Comparison of ENCODE assay signal across 1 cellular context in the genomic region with DNA sequence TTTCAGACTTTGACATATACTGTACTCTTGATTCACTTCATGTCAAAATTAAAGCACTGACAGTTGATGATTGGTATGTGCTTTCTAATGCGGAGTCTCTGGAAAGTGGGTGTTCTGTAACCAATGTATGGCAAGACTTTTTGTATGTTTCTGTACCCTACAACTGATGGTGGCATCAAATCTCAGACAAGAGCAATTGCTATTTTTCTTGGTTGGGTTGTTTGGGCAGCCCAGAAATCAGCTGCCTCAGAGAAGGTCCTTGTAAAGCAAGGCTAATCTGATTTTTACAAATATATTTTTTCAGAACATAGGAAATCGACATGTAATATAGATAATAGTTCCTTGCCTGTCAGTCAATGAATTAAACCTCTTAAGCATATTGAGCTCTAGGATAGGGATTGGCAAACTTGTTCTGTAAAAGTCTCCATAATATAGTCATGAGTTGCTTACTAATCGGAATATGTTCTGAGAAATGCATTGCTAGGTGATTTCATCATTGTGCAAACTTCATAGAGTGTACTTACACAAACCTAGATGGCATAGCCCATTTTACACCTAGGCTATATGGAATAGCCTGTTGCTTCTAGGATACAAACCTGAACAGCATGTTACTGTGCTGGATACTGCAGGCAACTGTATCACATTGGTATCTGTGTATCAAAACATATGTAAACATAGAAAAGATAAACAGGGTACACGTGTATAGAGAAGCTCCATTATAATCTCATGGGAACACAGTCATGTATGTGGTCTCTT.
TF ChIP-seq lines count a peak whose summit lies in the region.

No MANE protein-coding gene starts in this region.

TF ChIP-seq in K562, 482 proteins besides CTCF, POLR2A, EP300 and RAD21 (continued from another document and continues in another):
- TF ChIP-seq NR2F6 (CRISPR knock-in tag; IDR thresholded peaks at IDR 0.05), result no peak
- no peak for TF ChIP-seq HMGN3 (IDR thresholded peaks at IDR 0.05; ENCODE audit: borderline replicate concordance, extremely low read depth, insufficient read length, low read depth, low read length)
- TF ChIP-seq U2AF1 (optimal IDR thresholded peaks at IDR 0.05; ENCODE audit: low read depth, low read length), result no peak
- TF ChIP-seq SMAD2 (IDR thresholded peaks at IDR 0.05; ENCODE audit: low read depth, low read length), result no peak
- no peak for TF ChIP-seq NELFE (IDR thresholded peaks at IDR 0.05; ENCODE audit: insufficient read depth, insufficient read length)
- TF ChIP-seq, protein P1, sequence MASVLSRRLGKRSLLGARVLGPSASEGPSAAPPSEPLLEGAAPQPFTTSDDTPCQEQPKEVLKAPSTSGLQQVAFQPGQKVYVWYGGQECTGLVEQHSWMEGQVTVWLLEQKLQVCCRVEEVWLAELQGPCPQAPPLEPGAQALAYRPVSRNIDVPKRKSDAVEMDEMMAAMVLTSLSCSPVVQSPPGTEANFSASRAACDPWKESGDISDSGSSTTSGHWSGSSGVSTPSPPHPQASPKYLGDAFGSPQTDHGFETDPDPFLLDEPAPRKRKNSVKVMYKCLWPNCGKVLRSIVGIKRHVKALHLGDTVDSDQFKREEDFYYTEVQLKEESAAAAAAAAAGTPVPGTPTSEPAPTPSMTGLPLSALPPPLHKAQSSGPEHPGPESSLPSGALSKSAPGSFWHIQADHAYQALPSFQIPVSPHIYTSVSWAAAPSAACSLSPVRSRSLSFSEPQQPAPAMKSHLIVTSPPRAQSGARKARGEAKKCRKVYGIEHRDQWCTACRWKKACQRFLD (CRISPR knock-in tag; IDR thresholded peaks at IDR 0.05), result peak; percentile 61; the same call in 1 of the 2 replicates
- TF ChIP-seq HDAC1 (IDR thresholded peaks at IDR 0.05), result no peak
- TF ChIP-seq SP2 (IDR thresholded peaks at IDR 0.05; ENCODE audit: extremely low read depth, low read depth, low read length, poor library complexity, severe bottlenecking), result no peak
- peak; percentile 65; the same call in 1 of the 2 replicates for TF ChIP-seq JUND (IDR thresholded peaks at IDR 0.05; ENCODE audit: borderline replicate concordance, low read depth, low read length)
- TF ChIP-seq JUND (tag; IDR thresholded peaks at IDR 0.05; ENCODE audit: borderline replicate concordance, low read depth, low read length), result peak; percentile 38; the same call in 1 of the 3 replicates
- TF ChIP-seq CEBPG (CRISPR knock-in tag; IDR thresholded peaks at IDR 0.05), result peak; percentile 83
- peak; percentile 87 to 98 for TF ChIP-seq CEBPG (tag; conservative IDR thresholded peaks at IDR 0.05 in 1 of 2, IDR thresholded peaks at IDR 0.05 in 1 of 2)
- TF ChIP-seq ZNF589 (CRISPR knock-in tag; IDR thresholded peaks at IDR 0.05; ENCODE audit: low read depth), result peak; percentile 61; the same call in 1 of the 2 replicates
- no peak; the same call in 1 of the 2 replicates for TF ChIP-seq ZNF79 (CRISPR knock-in tag; IDR thresholded peaks at IDR 0.05; ENCODE audit: low read depth)
- no peak for TF ChIP-seq ZNF561 (CRISPR knock-in tag; conservative IDR thresholded peaks at IDR 0.05)
- TF ChIP-seq CCAR2 (IDR thresholded peaks at IDR 0.05; ENCODE audit: low read depth, low read length), result no peak
- no peak for TF ChIP-seq ZNF764 (CRISPR knock-in tag; IDR thresholded peaks at IDR 0.05; ENCODE audit: low read depth)
- TF ChIP-seq GATA2 (CRISPR knock-in tag; IDR thresholded peaks at IDR 0.05), result no peak
- TF ChIP-seq, protein P2, sequence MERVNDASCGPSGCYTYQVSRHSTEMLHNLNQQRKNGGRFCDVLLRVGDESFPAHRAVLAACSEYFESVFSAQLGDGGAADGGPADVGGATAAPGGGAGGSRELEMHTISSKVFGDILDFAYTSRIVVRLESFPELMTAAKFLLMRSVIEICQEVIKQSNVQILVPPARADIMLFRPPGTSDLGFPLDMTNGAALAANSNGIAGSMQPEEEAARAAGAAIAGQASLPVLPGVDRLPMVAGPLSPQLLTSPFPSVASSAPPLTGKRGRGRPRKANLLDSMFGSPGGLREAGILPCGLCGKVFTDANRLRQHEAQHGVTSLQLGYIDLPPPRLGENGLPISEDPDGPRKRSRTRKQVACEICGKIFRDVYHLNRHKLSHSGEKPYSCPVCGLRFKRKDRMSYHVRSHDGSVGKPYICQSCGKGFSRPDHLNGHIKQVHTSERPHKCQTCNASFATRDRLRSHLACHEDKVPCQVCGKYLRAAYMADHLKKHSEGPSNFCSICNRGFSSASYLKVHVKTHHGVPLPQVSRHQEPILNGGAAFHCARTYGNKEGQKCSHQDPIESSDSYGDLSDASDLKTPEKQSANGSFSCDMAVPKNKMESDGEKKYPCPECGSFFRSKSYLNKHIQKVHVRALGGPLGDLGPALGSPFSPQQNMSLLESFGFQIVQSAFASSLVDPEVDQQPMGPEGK (CRISPR knock-in tag; IDR thresholded peaks at IDR 0.05; ENCODE audit: borderline replicate concordance), result 0 out of 2 replicates have a peak, but pooled peaks have one; percentile 53
- TF ChIP-seq, protein P3, sequence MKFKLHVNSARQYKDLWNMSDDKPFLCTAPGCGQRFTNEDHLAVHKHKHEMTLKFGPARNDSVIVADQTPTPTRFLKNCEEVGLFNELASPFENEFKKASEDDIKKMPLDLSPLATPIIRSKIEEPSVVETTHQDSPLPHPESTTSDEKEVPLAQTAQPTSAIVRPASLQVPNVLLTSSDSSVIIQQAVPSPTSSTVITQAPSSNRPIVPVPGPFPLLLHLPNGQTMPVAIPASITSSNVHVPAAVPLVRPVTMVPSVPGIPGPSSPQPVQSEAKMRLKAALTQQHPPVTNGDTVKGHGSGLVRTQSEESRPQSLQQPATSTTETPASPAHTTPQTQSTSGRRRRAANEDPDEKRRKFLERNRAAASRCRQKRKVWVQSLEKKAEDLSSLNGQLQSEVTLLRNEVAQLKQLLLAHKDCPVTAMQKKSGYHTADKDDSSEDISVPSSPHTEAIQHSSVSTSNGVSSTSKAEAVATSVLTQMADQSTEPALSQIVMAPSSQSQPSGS (CRISPR knock-in tag; IDR thresholded peaks at IDR 0.05), result no peak
- TF ChIP-seq, protein P4, sequence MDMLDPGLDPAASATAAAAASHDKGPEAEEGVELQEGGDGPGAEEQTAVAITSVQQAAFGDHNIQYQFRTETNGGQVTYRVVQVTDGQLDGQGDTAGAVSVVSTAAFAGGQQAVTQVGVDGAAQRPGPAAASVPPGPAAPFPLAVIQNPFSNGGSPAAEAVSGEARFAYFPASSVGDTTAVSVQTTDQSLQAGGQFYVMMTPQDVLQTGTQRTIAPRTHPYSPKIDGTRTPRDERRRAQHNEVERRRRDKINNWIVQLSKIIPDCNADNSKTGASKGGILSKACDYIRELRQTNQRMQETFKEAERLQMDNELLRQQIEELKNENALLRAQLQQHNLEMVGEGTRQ (CRISPR knock-in tag; IDR thresholded peaks at IDR 0.05), result no peak
- TF ChIP-seq ZNF316 (IDR thresholded peaks at IDR 0.05), result no peak
- TF ChIP-seq, protein P5, sequence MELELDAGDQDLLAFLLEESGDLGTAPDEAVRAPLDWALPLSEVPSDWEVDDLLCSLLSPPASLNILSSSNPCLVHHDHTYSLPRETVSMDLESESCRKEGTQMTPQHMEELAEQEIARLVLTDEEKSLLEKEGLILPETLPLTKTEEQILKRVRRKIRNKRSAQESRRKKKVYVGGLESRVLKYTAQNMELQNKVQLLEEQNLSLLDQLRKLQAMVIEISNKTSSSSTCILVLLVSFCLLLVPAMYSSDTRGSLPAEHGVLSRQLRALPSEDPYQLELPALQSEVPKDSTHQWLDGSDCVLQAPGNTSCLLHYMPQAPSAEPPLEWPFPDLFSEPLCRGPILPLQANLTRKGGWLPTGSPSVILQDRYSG (tag; conservative IDR thresholded peaks at IDR 0.05; ENCODE audit: low read depth), result no peak
- TF ChIP-seq POLR2AphosphoS2 (IDR thresholded peaks at IDR 0.05; ENCODE audit: low read length), result no peak
- no peak for TF ChIP-seq CTBP1 (IDR thresholded peaks at IDR 0.05; ENCODE audit: borderline replicate concordance)
- TF ChIP-seq FOXA3 (CRISPR knock-in tag; conservative IDR thresholded peaks at IDR 0.05 in 1 of 2, IDR thresholded peaks at IDR 0.05 in 1 of 2), result peak in 1 of 2 experiments; percentile 58; a peak in 1 of 4 replicates
- peak; percentile 78; the same call in 1 of the 2 replicates for TF ChIP-seq DMBX1 (CRISPR knock-in tag; IDR thresholded peaks at IDR 0.05; ENCODE audit: borderline replicate concordance)
- no peak for TF ChIP-seq RBM25 (IDR thresholded peaks at IDR 0.05; ENCODE audit: low read depth, low read length, severe bottlenecking)
- TF ChIP-seq, protein P6, sequence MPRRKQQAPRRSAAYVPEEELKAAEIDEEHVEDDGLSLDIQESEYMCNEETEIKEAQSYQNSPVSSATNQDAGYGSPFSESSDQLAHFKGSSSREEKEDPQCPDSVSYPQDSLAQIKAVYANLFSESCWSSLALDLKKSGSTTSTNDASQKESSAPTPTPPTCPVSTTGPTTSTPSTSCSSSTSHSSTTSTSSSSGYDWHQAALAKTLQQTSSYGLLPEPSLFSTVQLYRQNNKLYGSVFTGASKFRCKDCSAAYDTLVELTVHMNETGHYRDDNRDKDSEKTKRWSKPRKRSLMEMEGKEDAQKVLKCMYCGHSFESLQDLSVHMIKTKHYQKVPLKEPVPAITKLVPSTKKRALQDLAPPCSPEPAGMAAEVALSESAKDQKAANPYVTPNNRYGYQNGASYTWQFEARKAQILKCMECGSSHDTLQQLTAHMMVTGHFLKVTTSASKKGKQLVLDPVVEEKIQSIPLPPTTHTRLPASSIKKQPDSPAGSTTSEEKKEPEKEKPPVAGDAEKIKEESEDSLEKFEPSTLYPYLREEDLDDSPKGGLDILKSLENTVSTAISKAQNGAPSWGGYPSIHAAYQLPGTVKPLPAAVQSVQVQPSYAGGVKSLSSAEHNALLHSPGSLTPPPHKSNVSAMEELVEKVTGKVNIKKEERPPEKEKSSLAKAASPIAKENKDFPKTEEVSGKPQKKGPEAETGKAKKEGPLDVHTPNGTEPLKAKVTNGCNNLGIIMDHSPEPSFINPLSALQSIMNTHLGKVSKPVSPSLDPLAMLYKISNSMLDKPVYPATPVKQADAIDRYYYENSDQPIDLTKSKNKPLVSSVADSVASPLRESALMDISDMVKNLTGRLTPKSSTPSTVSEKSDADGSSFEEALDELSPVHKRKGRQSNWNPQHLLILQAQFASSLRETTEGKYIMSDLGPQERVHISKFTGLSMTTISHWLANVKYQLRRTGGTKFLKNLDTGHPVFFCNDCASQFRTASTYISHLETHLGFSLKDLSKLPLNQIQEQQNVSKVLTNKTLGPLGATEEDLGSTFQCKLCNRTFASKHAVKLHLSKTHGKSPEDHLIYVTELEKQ (CRISPR knock-in tag; IDR thresholded peaks at IDR 0.05), result peak; percentile 49; the same call in 1 of the 2 replicates
- 0 out of 2 replicates have a peak, but pooled peaks have one; percentile 53 for TF ChIP-seq BRD4 (IDR thresholded peaks at IDR 0.05)
- TF ChIP-seq, protein P7, sequence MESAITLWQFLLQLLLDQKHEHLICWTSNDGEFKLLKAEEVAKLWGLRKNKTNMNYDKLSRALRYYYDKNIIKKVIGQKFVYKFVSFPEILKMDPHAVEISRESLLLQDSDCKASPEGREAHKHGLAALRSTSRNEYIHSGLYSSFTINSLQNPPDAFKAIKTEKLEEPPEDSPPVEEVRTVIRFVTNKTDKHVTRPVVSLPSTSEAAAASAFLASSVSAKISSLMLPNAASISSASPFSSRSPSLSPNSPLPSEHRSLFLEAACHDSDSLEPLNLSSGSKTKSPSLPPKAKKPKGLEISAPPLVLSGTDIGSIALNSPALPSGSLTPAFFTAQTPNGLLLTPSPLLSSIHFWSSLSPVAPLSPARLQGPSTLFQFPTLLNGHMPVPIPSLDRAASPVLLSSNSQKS (CRISPR knock-in tag; IDR thresholded peaks at IDR 0.05), result no peak
- TF ChIP-seq CHD4 (IDR thresholded peaks at IDR 0.05; ENCODE audit: insufficient read depth, insufficient replicate concordance, low read depth, low read length, poor library complexity, severe bottlenecking), result no peak
- TF ChIP-seq SIN3A (IDR thresholded peaks at IDR 0.05; ENCODE audit: borderline replicate concordance in 2 of 2, control insufficient read depth in 1 of 2, low read depth in 2 of 2, low read length in 2 of 2), result no peak
- no peak for TF ChIP-seq ZNF24 (IDR thresholded peaks at IDR 0.05)
- TF ChIP-seq NFXL1 (CRISPR knock-in tag; IDR thresholded peaks at IDR 0.05), result 0 out of 2 replicates have a peak, but pooled peaks have one; percentile 11
- TF ChIP-seq, protein P8, sequence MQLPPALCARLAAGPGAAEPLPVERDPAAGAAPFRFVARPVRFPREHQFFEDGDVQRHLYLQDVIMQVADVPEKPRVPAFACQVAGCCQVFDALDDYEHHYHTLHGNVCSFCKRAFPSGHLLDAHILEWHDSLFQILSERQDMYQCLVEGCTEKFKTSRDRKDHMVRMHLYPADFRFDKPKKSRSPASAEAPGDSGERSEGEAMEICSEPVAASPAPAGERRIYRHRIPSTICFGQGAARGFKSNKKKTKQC (CRISPR knock-in tag; IDR thresholded peaks at IDR 0.05), result no peak
- TF ChIP-seq BDP1 (IDR thresholded peaks at IDR 0.05; ENCODE audit: insufficient read depth, insufficient read length), result no peak
- no peak for TF ChIP-seq TAL1 (IDR thresholded peaks at IDR 0.05)
- no peak for TF ChIP-seq THRAP3 (IDR thresholded peaks at IDR 0.05; ENCODE audit: borderline replicate concordance)
- TF ChIP-seq POU5F1 (IDR thresholded peaks at IDR 0.05; ENCODE audit: borderline replicate concordance, low read depth, low read length, partially characterized antibody), result no peak
- TF ChIP-seq, protein P9, sequence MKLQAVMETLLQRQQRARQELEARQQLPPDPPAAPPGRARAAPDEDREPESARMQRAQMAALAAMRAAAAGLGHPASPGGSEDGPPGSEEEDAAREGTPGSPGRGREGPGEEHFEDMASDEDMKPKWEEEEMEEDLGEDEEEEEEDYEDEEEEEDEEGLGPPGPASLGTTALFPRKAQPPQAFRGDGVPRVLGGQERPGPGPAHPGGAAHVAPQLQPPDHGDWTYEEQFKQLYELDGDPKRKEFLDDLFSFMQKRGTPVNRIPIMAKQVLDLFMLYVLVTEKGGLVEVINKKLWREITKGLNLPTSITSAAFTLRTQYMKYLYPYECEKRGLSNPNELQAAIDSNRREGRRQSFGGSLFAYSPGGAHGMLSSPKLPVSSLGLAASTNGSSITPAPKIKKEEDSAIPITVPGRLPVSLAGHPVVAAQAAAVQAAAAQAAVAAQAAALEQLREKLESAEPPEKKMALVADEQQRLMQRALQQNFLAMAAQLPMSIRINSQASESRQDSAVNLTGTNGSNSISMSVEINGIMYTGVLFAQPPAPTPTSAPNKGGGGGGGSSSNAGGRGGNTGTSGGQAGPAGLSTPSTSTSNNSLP (IDR thresholded peaks at IDR 0.05; ENCODE audit: borderline replicate concordance, low read depth, low read length), result no peak
- TF ChIP-seq, protein P10, sequence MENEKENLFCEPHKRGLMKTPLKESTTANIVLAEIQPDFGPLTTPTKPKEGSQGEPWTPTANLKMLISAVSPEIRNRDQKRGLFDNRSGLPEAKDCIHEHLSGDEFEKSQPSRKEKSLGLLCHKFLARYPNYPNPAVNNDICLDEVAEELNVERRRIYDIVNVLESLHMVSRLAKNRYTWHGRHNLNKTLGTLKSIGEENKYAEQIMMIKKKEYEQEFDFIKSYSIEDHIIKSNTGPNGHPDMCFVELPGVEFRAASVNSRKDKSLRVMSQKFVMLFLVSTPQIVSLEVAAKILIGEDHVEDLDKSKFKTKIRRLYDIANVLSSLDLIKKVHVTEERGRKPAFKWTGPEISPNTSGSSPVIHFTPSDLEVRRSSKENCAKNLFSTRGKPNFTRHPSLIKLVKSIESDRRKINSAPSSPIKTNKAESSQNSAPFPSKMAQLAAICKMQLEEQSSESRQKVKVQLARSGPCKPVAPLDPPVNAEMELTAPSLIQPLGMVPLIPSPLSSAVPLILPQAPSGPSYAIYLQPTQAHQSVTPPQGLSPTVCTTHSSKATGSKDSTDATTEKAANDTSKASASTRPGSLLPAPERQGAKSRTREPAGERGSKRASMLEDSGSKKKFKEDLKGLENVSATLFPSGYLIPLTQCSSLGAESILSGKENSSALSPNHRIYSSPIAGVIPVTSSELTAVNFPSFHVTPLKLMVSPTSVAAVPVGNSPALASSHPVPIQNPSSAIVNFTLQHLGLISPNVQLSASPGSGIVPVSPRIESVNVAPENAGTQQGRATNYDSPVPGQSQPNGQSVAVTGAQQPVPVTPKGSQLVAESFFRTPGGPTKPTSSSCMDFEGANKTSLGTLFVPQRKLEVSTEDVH (IDR thresholded peaks at IDR 0.05; ENCODE audit: low read depth, partially characterized antibody), result no peak
- no peak for TF ChIP-seq IRF2 (CRISPR knock-in tag; IDR thresholded peaks at IDR 0.05)
